In the genomic region with DNA sequence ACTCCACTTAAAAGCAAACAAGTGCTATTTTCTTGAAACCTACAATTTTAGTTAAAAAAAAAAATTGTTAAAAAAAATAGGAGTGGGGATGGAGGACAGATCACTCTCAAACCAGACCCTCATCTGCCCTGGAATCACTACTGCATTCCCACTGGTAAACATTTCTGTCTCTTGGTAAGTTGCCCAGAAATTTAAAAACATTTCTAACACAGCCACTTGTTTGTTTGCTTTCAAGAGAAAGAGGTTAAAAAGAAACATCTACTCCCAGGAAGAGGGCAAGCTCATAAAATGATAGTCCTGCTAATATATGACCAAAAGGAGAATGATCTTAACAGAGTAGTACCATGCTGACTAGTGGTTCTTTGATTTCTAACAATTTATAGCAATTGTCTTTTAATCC, we compare ENCODE assay signal across 24 cellular contexts.
DNase-seq lines count a peak whose midpoint lies in the region; ATAC-seq and TF ChIP-seq lines count a peak whose summit lies in the region.
"Had no signal": no experiment of that assay in that cellular context is flagged by ENCODE, and none has a peak within 500 bp of the region (broad histone marks: within the 10 kb centered on the region; RNA-seq: fewer than 3 reads in every experiment).

No MANE protein-coding gene starts in this region.

- DNase-seq in NCI-H2227 treated with DMSO at 0.1 percent for 48 hours (lab: John Stamatoyannopoulos, UW), result peak; percentile 24
- no peak for DNase-seq in NCI-H2227 (lab: John Stamatoyannopoulos, UW; ENCODE audit: unreplicated experiment)
- peak; percentile 35 for DNase-seq in fibroblast of peridontal ligament (ENCODE audit: extremely low read depth)
- DNase-seq in smooth muscle cell (lab: John Stamatoyannopoulos, UW; ENCODE audit: unreplicated experiment), result no peak
- no peak for DNase-seq in SK-N-DZ (ENCODE audit: low spot score)
- DNase-seq in inferior parietal cortex (ENCODE audit: extremely low spot score), result no peak
- DNase-seq: activated CD4-positive, CD25-positive, alpha-beta regulatory T cell treated with anti-CD3 and anti-CD28 coated beads, Interleukin-2, amount 50 U/mL, for 72 hours; activated CD8-positive, alpha-beta T cell treated with anti-CD3 and anti-CD28 coated beads for 36 hours; activated naive CD8-positive, alpha-beta T cell treated with anti-CD3 and anti-CD28 coated beads, Interleukin-2, amount 50 U/mL, for 24 hours; body of pancreas; H7; MG63; NCI-H2081; NCI-H446; NCI-H774; stimulated activated naive CD8-positive, alpha-beta T cell treated with anti-CD3 and anti-CD28 coated beads, Interleukin-15, Interleukin-2, amounts not matched to agents 100 U/mL and 50 U/mL, for 24 hours; testis had no signal

- H3K4me1 ChIP-seq in OCI-LY1 (ENCODE audit: insufficient read depth, low read length, severe bottlenecking) (peaks cover 79% of the 10 kb centered on the region), smooth muscle cell (ENCODE audit: low read depth) (no peaks in the 10 kb centered on the region)
- H3K4me1 ChIP-seq: prostate gland had no signal

- H3K36me3 ChIP-seq in OCI-LY1 (ENCODE audit: insufficient read depth, low read length) (peaks cover 3% of the 10 kb centered on the region; the same call in 1 of the 2 replicates), smooth muscle cell (ENCODE audit: low read depth) (no peaks in the 10 kb centered on the region)
- H3K36me3 ChIP-seq: prostate gland, vagina had no signal

- peaks cover 82% of the 10 kb centered on the region for H3K79me2 ChIP-seq in OCI-LY1 (ENCODE audit: insufficient read depth, low read length)
- peaks cover 80% of the 10 kb centered on the region for H3K79me2 ChIP-seq in smooth muscle cell (ENCODE audit: low read depth)

- H3K4me2 ChIP-seq in OCI-LY1 (ENCODE audit: low read length), result peak overlapping the region; percentile 81; the same call in 1 of the 2 replicates
- H3K4me2 ChIP-seq in smooth muscle cell, result no peak overlapping the region

- H3K9me3 ChIP-seq in OCI-LY1 (ENCODE audit: low read length), result no peaks in the 10 kb centered on the region
- H3K9me3 ChIP-seq in smooth muscle cell (replicated peaks; ENCODE audit: low read depth), result no peaks in the 10 kb centered on the region
- H3K9me3 ChIP-seq: body of pancreas, MG63, prostate gland, testis, vagina had no signal

- H3K27ac ChIP-seq in OCI-LY1 (ENCODE audit: low read depth, low read length, poor library complexity, severe bottlenecking), result peak overlapping the region; percentile 76
- H3K27ac ChIP-seq in smooth muscle cell (ENCODE audit: low read depth), result peak overlapping the region; percentile 33
- H3K27ac ChIP-seq: 22Rv1, prostate gland, SK-N-MC, testis, vagina had no signal

- H4K20me1 ChIP-seq in OCI-LY1 (ENCODE audit: insufficient read depth, low read length) (no peaks in the 10 kb centered on the region), smooth muscle cell (ENCODE audit: low read depth) (peaks cover 87% of the 10 kb centered on the region)

- H3K4me3 ChIP-seq in OCI-LY1 (ENCODE audit: low read depth, low read length, poor library complexity, severe bottlenecking), result no peak overlapping the region
- no peak overlapping the region for H3K4me3 ChIP-seq in smooth muscle cell
- H3K4me3 ChIP-seq: body of pancreas, MG63, prostate gland, SK-N-MC, testis, vagina had no signal

- TF ChIP-seq CTCF in OCI-LY1 (IDR thresholded peaks at IDR 0.05; ENCODE audit: low read length) (no peak), smooth muscle cell (IDR thresholded peaks at IDR 0.05; ENCODE audit: borderline replicate concordance, insufficient read depth, poor library complexity, severe bottlenecking) (no peak)

- no peak for ATAC-seq in GM18498 (IDR thresholded peaks at IDR 0.05; ENCODE audit: unreplicated experiment)
- ATAC-seq: activated CD8-positive, alpha-beta T cell treated with anti-CD3 and anti-CD28 coated beads for 36 hours; activated naive CD8-positive, alpha-beta T cell treated with anti-CD3 and anti-CD28 coated beads, Interleukin-2, amount 50 U/mL, for 24 hours; body of pancreas; sciatic nerve; stimulated activated naive CD8-positive, alpha-beta T cell treated with anti-CD3 and anti-CD28 coated beads, Interleukin-15, Interleukin-2, amounts not matched to agents 100 U/mL and 50 U/mL, for 24 hours had no signal

- H3K9ac ChIP-seq in OCI-LY1 (ENCODE audit: low read length), result no peak overlapping the region; the same call in 1 of the 2 replicates
- no peak overlapping the region for H3K9ac ChIP-seq in smooth muscle cell (ENCODE audit: low read depth)

- H2AFZ ChIP-seq in OCI-LY1 (ENCODE audit: low read length) (no peak overlapping the region), smooth muscle cell (ENCODE audit: low read depth) (no peak overlapping the region)

- H3F3A ChIP-seq in OCI-LY1 (ENCODE audit: insufficient read depth, low read length), result no peaks in the 10 kb centered on the region
- peaks cover under 1% of the 10 kb centered on the region for H3F3A ChIP-seq in smooth muscle cell (ENCODE audit: low read depth)

- H3K27me3 ChIP-seq in OCI-LY1 (ENCODE audit: insufficient read depth, low read length) (no peaks in the 10 kb centered on the region), smooth muscle cell (ENCODE audit: low read depth) (no peaks in the 10 kb centered on the region)
- H3K27me3 ChIP-seq: body of pancreas, MG63, testis, vagina had no signal

- H3K9me2 ChIP-seq in OCI-LY1 (ENCODE audit: low read depth, low read length), result no peaks in the 10 kb centered on the region

Comparison
In these comparisons a context has a peak if more than half of its experiments do, and no peak if none do; other contexts are left out.
1. DNase-seq: peak in NCI-H2227 treated with DMSO at 0.1 percent for 48 hours (single experiment) and fibroblast of peridontal ligament (single experiment); none in NCI-H2227 (single experiment), smooth muscle cell (single experiment), SK-N-DZ (single experiment) and inferior parietal cortex (single experiment).